Comparison of ENCODE assay signal across 16 cellular contexts in genomic region chr13:80047406-80047805, GRCh38.
DNase-seq lines count a peak whose midpoint lies in the region; ATAC-seq and TF ChIP-seq lines count a peak whose summit lies in the region.
"Had no signal": no experiment of that assay in that cellular context is flagged by ENCODE, and none has a peak within 500 bp of the region (broad histone marks: within the 10 kb centered on the region; RNA-seq: fewer than 3 reads in every experiment).

No MANE protein-coding gene starts in this region.

- ATAC-seq in GM21825 (IDR thresholded peaks at IDR 0.05; ENCODE audit: unreplicated experiment) (no peak), GM21786 (IDR thresholded peaks at IDR 0.05; ENCODE audit: unreplicated experiment) (no peak), HG03571 (IDR thresholded peaks at IDR 0.05; ENCODE audit: unreplicated experiment) (no peak)
- ATAC-seq: activated T-helper 17 cell treated with anti-CD3 and anti-CD28 coated beads, Interleukin-2, amount 50 U/mL, for 72 hours had no signal

- H3K36me3 ChIP-seq in brain microvascular endothelial cell (replicated peaks) (no peaks in the 10 kb centered on the region), mesodermal cell (ENCODE audit: control insufficient read depth, insufficient read depth, low read length) (no peaks in the 10 kb centered on the region)
- H3K36me3 ChIP-seq: Peyer's patch, transverse colon had no signal

- in situ Hi-C loops in brain microvascular endothelial cell (cut with HindIII; ENCODE audit: low pct_ligation_motif_present, low sequenced_read_pairs), result no loop called here

- H3K4me1 ChIP-seq in mesodermal cell (ENCODE audit: control insufficient read depth, insufficient read depth, low read length, poor library complexity, severe bottlenecking), result peaks cover 34% of the 10 kb centered on the region
- H3K4me1 ChIP-seq: Peyer's patch had no signal

- no peaks in the 10 kb centered on the region for H3K27me3 ChIP-seq in brain microvascular endothelial cell (replicated peaks)
- H3K27me3 ChIP-seq: hepatocyte, Peyer's patch, transverse colon had no signal

- TF ChIP-seq CTCF in brain microvascular endothelial cell (IDR thresholded peaks at IDR 0.05; ENCODE audit: low read depth, low read length, missing control alignments), result no peak

- WGBS in mesodermal cell (ENCODE audit: insufficient coverage in 2 of 2), 2 experiments, result 83 to 100% methylated on average over 2 to 6 of the region's 8 CpGs

- H3K27ac ChIP-seq in brain microvascular endothelial cell (no peak overlapping the region), mesodermal cell (ENCODE audit: low read depth, low read length, severe bottlenecking) (peak overlapping the region; percentile 26)
- H3K27ac ChIP-seq: hepatocyte, Peyer's patch, transverse colon had no signal

- peaks cover 7% of the 10 kb centered on the region for H3K9me3 ChIP-seq in mesodermal cell (ENCODE audit: control insufficient read depth, low read length)
- H3K9me3 ChIP-seq: Peyer's patch, transverse colon had no signal

- DNase-seq in A172 (ENCODE audit: low spot score), result peak; percentile 60
- DNase-seq in HT1080 (ENCODE audit: low read depth), result peak; percentile 71
- peak; percentile 60 for DNase-seq in brain microvascular endothelial cell
- DNase-seq in NCI-H1092 treated with DMSO at 0.1 percent for 48 hours (lab: John Stamatoyannopoulos, UW), result no peak
- DNase-seq: DMS153, NCI-H1417, NCI-H510A, occipital lobe, Peyer's patch, transverse colon had no signal

- no peak overlapping the region for H3K4me3 ChIP-seq in brain microvascular endothelial cell (ENCODE audit: low read depth, low read length)
- H3K4me3 ChIP-seq in mesodermal cell (ENCODE audit: extremely low read depth, insufficient read depth, low read length, poor library complexity, severe bottlenecking), result no peak overlapping the region
- H3K4me3 ChIP-seq: hepatocyte, Peyer's patch, transverse colon had no signal
